In genomic region chr12:47346251-47347019, GRCh38 we compare ENCODE assay signal across 24 cellular contexts.
DNase-seq lines count a peak whose midpoint lies in the region; ATAC-seq, FAIRE-seq and TF ChIP-seq lines count a peak whose summit lies in the region.
"Had no signal": no experiment of that assay in that cellular context is flagged by ENCODE, and none has a peak within 500 bp of the region (broad histone marks: within the 10 kb centered on the region; RNA-seq: fewer than 3 reads in every experiment).

No MANE protein-coding gene starts in this region.

- H3K36me3 Mint-ChIP-seq in activated CD4-positive, alpha-beta T cell treated with anti-CD3 and anti-CD28 coated beads, Interleukin-2, amount 10 ng/mL, durations not matched to agents 24 days and 14 days (ENCODE audit: low read depth), result peaks cover 11% of the 10 kb centered on the region
- no peaks in the 10 kb centered on the region for H3K36me3 Mint-ChIP-seq in WTC11
- H3K36me3 Mint-ChIP-seq: mesothelial cell of epicardium had no signal

- H2BK5ac ChIP-seq in H1 (ENCODE audit: low read depth, low read length), result no peak overlapping the region
- no peak overlapping the region for H2BK5ac ChIP-seq in trophoblast cell (ENCODE audit: low read depth, low read length, poor library complexity)

- TF ChIP-seq EP300 in H1 (IDR thresholded peaks at IDR 0.05; ENCODE audit: borderline replicate concordance in 1 of 2, low read depth in 2 of 2, low read length in 2 of 2) (no peak), sigmoid colon (IDR thresholded peaks at IDR 0.05) (no peak)

- WGBS in H1 (ENCODE audit: extremely low coverage in 1 of 2, insufficient coverage in 1 of 2, insufficient read length in 1 of 2, insufficient replicate concordance in 2 of 2, low coverage in 1 of 2, low lambda C conversion rate in 2 of 2, missing lambda C conversion rate in 1 of 2), 2 experiments, result 77% methylated on average over 4 of the region's 4 CpGs; no CpG with 5 or more reads in 1 of the 2 experiments
- WGBS in trophoblast cell (ENCODE audit: extremely low coverage, insufficient coverage, insufficient read length), result no CpG with 5 or more reads among the region's 4 CpGs
- WGBS in sigmoid colon, 2 donors, result 52 to 83% methylated on average over 4 of the region's 4 CpGs

- H3K18ac ChIP-seq in H1 (ENCODE audit: extremely low read depth, low read length) (no peak overlapping the region), trophoblast cell (ENCODE audit: low read length) (no peak overlapping the region)

- no peak overlapping the region for H3K14ac ChIP-seq in H1 (ENCODE audit: insufficient read length)
- H3K14ac ChIP-seq in trophoblast cell (ENCODE audit: low read length), result no peak overlapping the region

- H3K27me3 ChIP-seq in H1 (replicated peaks in 1 of 4; ENCODE audit: control insufficient read depth in 3 of 4, extremely low read depth in 1 of 4, insufficient read depth in 3 of 4, low read length in 3 of 4), result no peaks in the 10 kb centered on the region
- H3K27me3 ChIP-seq in trophoblast cell (ENCODE audit: insufficient read depth, low read length), result no peaks in the 10 kb centered on the region
- H3K27me3 ChIP-seq in sigmoid colon, result no peaks in the 10 kb centered on the region
- H3K27me3 ChIP-seq: adrenal gland, heart right ventricle, right atrium auricular region had no signal

- H3K4me1 Mint-ChIP-seq in activated CD4-positive, alpha-beta T cell treated with anti-CD3 and anti-CD28 coated beads, Interleukin-2, amount 10 ng/mL, durations not matched to agents 24 days and 14 days, result peaks cover 41% of the 10 kb centered on the region
- no peaks in the 10 kb centered on the region for H3K4me1 Mint-ChIP-seq in WTC11
- H3K4me1 Mint-ChIP-seq: mesothelial cell of epicardium had no signal

- H3K9ac ChIP-seq in H1 (replicated peaks in 1 of 4; ENCODE audit: extremely low read depth in 1 of 4, low read depth in 3 of 4, low read length in 3 of 4), result no peak overlapping the region
- no peak overlapping the region for H3K9ac ChIP-seq in trophoblast cell (ENCODE audit: low read length)

- no peak overlapping the region for H3K23ac ChIP-seq in H1 (ENCODE audit: insufficient read length)
- H3K23ac ChIP-seq in trophoblast cell (ENCODE audit: low read length), result no peak overlapping the region

- no peak for TF ChIP-seq RAD21 in H1 (IDR thresholded peaks at IDR 0.05 in 1 of 2, conservative IDR thresholded peaks at IDR 0.05 in 1 of 2; ENCODE audit: low read depth in 2 of 2, low read length in 2 of 2)

- no peak overlapping the region for H2BK15ac ChIP-seq in H1 (ENCODE audit: low read length)

- H3K4me2 ChIP-seq in H1 (ENCODE audit: insufficient read depth in 1 of 2, low read depth in 2 of 2, low read length in 2 of 2), result no peak overlapping the region
- H3K4me2 ChIP-seq in trophoblast cell (ENCODE audit: low read length), result no peak overlapping the region

- H3K23me2 ChIP-seq in H1 (ENCODE audit: low read depth, low read length), result no peaks in the 10 kb centered on the region

- H3K27ac ChIP-seq in H1 (ENCODE audit: low read depth, low read length), result no peak overlapping the region
- no peak overlapping the region for H3K27ac ChIP-seq in trophoblast cell (ENCODE audit: low read depth, low read length)
- H3K27ac ChIP-seq in sigmoid colon, result no peak overlapping the region
- H3K27ac ChIP-seq: adrenal gland, right atrium auricular region had no signal

- H2BK12ac ChIP-seq in H1 (ENCODE audit: low read depth, low read length) (no peak overlapping the region), trophoblast cell (ENCODE audit: low read length) (no peak overlapping the region)

- DNase-seq in activated CD4-positive, alpha-beta T cell treated with anti-CD3 and anti-CD28 coated beads, Interleukin-2, amount 10 ng/mL, durations not matched to agents 24 days and 14 days, result no peak
- no peak for DNase-seq in activated CD4-positive, alpha-beta T cell treated with anti-CD3 and anti-CD28 coated beads, Interleukin-2, amount 50 U/mL, for 4 hours
- DNase-seq in NCI-H1436 treated with DMSO at 0.1 percent for 48 hours (lab: John Stamatoyannopoulos, UW) (peak; percentile 15), H1 (ENCODE audit: low read depth in 1 of 2, low spot score in 2 of 2) (no peak), trophoblast cell (peak; percentile 80 to 97), WTC11 (ENCODE audit: low spot score) (no peak), sigmoid colon (no peak), head of caudate nucleus (no peak)
- DNase-seq: ACHN; activated CD4-positive, alpha-beta T cell treated with anti-CD3 and anti-CD28 coated beads, Interleukin-2, amount 10 ng/mL, durations not matched to agents 7 days and 5 days; activated T-cell treated with anti-CD3 and anti-CD28 coated beads, Interleukin-2, amount 50 U/mL, for 72 hours; adrenal gland; CD4-positive, alpha-beta T cell; effector CD8-positive, alpha-beta T cell; heart right ventricle; islet precursor cell; NCI-H2029 treated with DMSO at 0.1 percent for 48 hours; NCI-H510A treated with DMSO at 0.1 percent for 48 hours had no signal

- peak overlapping the region; percentile 27 for H3K27ac Mint-ChIP-seq in activated CD4-positive, alpha-beta T cell treated with anti-CD3 and anti-CD28 coated beads, Interleukin-2, amount 10 ng/mL, durations not matched to agents 24 days and 14 days
- H3K27ac Mint-ChIP-seq in WTC11, result no peak overlapping the region
- H3K27ac Mint-ChIP-seq: activated CD4-positive, alpha-beta T cell treated with anti-CD3 and anti-CD28 coated beads, Interleukin-2, amount 10 ng/mL, durations not matched to agents 7 days and 5 days; activated T-cell treated with anti-CD3 and anti-CD28 coated beads, Interleukin-2, amount 50 U/mL, for 72 hours; CD4-positive, alpha-beta T cell; mesothelial cell of epicardium had no signal

- H3K4me3 Mint-ChIP-seq in activated CD4-positive, alpha-beta T cell treated with anti-CD3 and anti-CD28 coated beads, Interleukin-2, amount 10 ng/mL, durations not matched to agents 24 days and 14 days, result no peak overlapping the region
- H3K4me3 Mint-ChIP-seq in WTC11, result no peak overlapping the region
- H3K4me3 Mint-ChIP-seq: activated CD4-positive, alpha-beta T cell treated with anti-CD3 and anti-CD28 coated beads, Interleukin-2, amount 10 ng/mL, durations not matched to agents 7 days and 5 days; activated T-cell treated with anti-CD3 and anti-CD28 coated beads, Interleukin-2, amount 50 U/mL, for 72 hours; CD4-positive, alpha-beta T cell; central memory CD8-positive, alpha-beta T cell; mesothelial cell of epicardium had no signal

- no peak overlapping the region for H3K4me3 ChIP-seq in H1 (ENCODE audit: extremely low read depth in 1 of 4, insufficient read depth in 2 of 4, low read depth in 3 of 4, low read length in 4 of 4)
- no peak overlapping the region for H3K4me3 ChIP-seq in trophoblast cell (ENCODE audit: low read depth, low read length)
- H3K4me3 ChIP-seq in sigmoid colon, result no peak overlapping the region
- H3K4me3 ChIP-seq: adrenal gland, heart right ventricle, right atrium auricular region had no signal

- FAIRE-seq in H1 (lab: Jason Lieb, UNC), result no peak
- FAIRE-seq: GM19239, RCC 7860 had no signal

- H3K79me2 ChIP-seq in H1 (ENCODE audit: control insufficient read depth in 1 of 2, insufficient read depth in 2 of 2, low read length in 2 of 2), result no peaks in the 10 kb centered on the region
- no peaks in the 10 kb centered on the region for H3K79me2 ChIP-seq in trophoblast cell (ENCODE audit: control insufficient read depth, insufficient read depth, low read length, poor library complexity)

- H2AK5ac ChIP-seq in H1 (ENCODE audit: low read depth, low read length) (no peak overlapping the region), trophoblast cell (ENCODE audit: low read length) (no peak overlapping the region)

- H3K4ac ChIP-seq in H1 (replicated peaks; ENCODE audit: insufficient read length, low read depth, low read length) (no peak overlapping the region), trophoblast cell (ENCODE audit: low read depth, low read length) (no peak overlapping the region)

- H3K9me3 ChIP-seq in H1 (ENCODE audit: insufficient read depth in 2 of 2, low read depth in 1 of 2, low read length in 1 of 2) (no peaks in the 10 kb centered on the region), trophoblast cell (ENCODE audit: insufficient read depth, low read depth, low read length) (no peaks in the 10 kb centered on the region), sigmoid colon (no peaks in the 10 kb centered on the region)
- H3K9me3 ChIP-seq: adrenal gland, right atrium auricular region had no signal

- intact Hi-C loops in activated CD4-positive, alpha-beta T cell treated with anti-CD3 and anti-CD28 coated beads, Interleukin-2, amount 10 ng/mL, durations not matched to agents 24 days and 14 days (cut with micrococcal nuclease), result no loop called here
- intact Hi-C loops in sigmoid colon (cut with DNase I), result no loop called here
- intact Hi-C loops in head of caudate nucleus (cut with DNase I), result no loop called here

- TF ChIP-seq CTCF in H1 (IDR thresholded peaks at IDR 0.05; ENCODE audit: control extremely low read depth in 1 of 3, insufficient read depth in 1 of 3, low read depth in 1 of 3, low read length in 3 of 3) (no peak), WTC11 (IDR thresholded peaks at IDR 0.05) (no peak), sigmoid colon (IDR thresholded peaks at IDR 0.05) (no peak)

- H3K79me1 ChIP-seq in H1 (ENCODE audit: low read depth, low read length) (no peaks in the 10 kb centered on the region), trophoblast cell (ENCODE audit: low read length) (no peaks in the 10 kb centered on the region)

- H3K56ac ChIP-seq in H1 (replicated peaks; ENCODE audit: insufficient read length, low read depth, low read length), result no peak overlapping the region

- CTCF ChIA-PET in H1 (lab: Charles Lee; ENCODE audit: partially characterized antibody) (interaction anchor here (0.6 to 1.0 kb wide), 3 partner anchors 49 to 574 kb away, joined by 3 read pairs; no protein-coding TSS in a partner anchor), WTC11 (lab: Charles Lee) (interaction anchor here (0.6 kb wide), 1 partner anchor 54 kb away, joined by 5 read pairs; no protein-coding TSS in a partner anchor)

- no peak overlapping the region for H4K12ac ChIP-seq in trophoblast cell (ENCODE audit: low read depth, low read length)

- H4K5ac ChIP-seq in H1 (ENCODE audit: insufficient read length, low read depth, low read length), result no peak overlapping the region

- H3K9me3 Mint-ChIP-seq in activated CD4-positive, alpha-beta T cell treated with anti-CD3 and anti-CD28 coated beads, Interleukin-2, amount 10 ng/mL, durations not matched to agents 24 days and 14 days, result peaks cover 6% of the 10 kb centered on the region
- H3K9me3 Mint-ChIP-seq in WTC11, result peaks cover 7% of the 10 kb centered on the region; the same call in 1 of the 2 replicates
- H3K9me3 Mint-ChIP-seq: CD4-positive, alpha-beta T cell; central memory CD8-positive, alpha-beta T cell; mesothelial cell of epicardium had no signal

- H2AFZ ChIP-seq in H1 (ENCODE audit: low read length) (no peak overlapping the region), trophoblast cell (ENCODE audit: insufficient read depth, low read length, poor library complexity) (no peak overlapping the region)

- H4K91ac ChIP-seq in H1 (replicated peaks; ENCODE audit: insufficient read length, low read length), result no peak overlapping the region
- H4K91ac ChIP-seq in trophoblast cell (ENCODE audit: low read depth, low read length), result no peak overlapping the region

- H3K4me1 ChIP-seq in H1 (replicated peaks in 1 of 4; ENCODE audit: control insufficient read depth in 3 of 4, insufficient read depth in 4 of 4, low read length in 3 of 4) (no peaks in the 10 kb centered on the region), trophoblast cell (ENCODE audit: control insufficient read depth in 1 of 2, insufficient read depth in 2 of 2, low read length in 2 of 2) (no peaks in the 10 kb centered on the region), sigmoid colon (no peaks in the 10 kb centered on the region)
- H3K4me1 ChIP-seq: adrenal gland, right atrium auricular region had no signal

- POLR2A ChIA-PET in H1 (lab: Charles Lee; ENCODE audit: partially characterized antibody), result no interaction called here
- POLR2A ChIA-PET in WTC11 (lab: Charles Lee), result no interaction called here

- ATAC-seq in WTC11, result no peak
- ATAC-seq: activated T-cell treated with anti-CD3 and anti-CD28 coated beads, Interleukin-2, amount 50 U/mL, for 72 hours; SK-N-SH treated with all-trans-retinoic acid at 6 μM for 48 hours had no signal

- no peak for TF ChIP-seq POLR2A in H1 (IDR thresholded peaks at IDR 0.05; ENCODE audit: control extremely low read depth in 1 of 2, low read depth in 2 of 2, low read length in 2 of 2)
- no peak for TF ChIP-seq POLR2A in sigmoid colon (IDR thresholded peaks at IDR 0.05)

- H3K27me3 Mint-ChIP-seq in activated CD4-positive, alpha-beta T cell treated with anti-CD3 and anti-CD28 coated beads, Interleukin-2, amount 10 ng/mL, durations not matched to agents 24 days and 14 days, result no peaks in the 10 kb centered on the region
- no peaks in the 10 kb centered on the region for H3K27me3 Mint-ChIP-seq in WTC11 (ENCODE audit: low read depth)
- H3K27me3 Mint-ChIP-seq: activated CD4-positive, alpha-beta T cell treated with anti-CD3 and anti-CD28 coated beads, Interleukin-2, amount 10 ng/mL, durations not matched to agents 7 days and 5 days; CD4-positive, alpha-beta T cell; central memory CD8-positive, alpha-beta T cell had no signal

- no peak overlapping the region for H2BK20ac ChIP-seq in H1 (ENCODE audit: low read length)

- H4K20me1 ChIP-seq in H1 (replicated peaks in 1 of 2; ENCODE audit: control insufficient read depth in 1 of 2, insufficient read depth in 2 of 2, low read length in 2 of 2), result no peaks in the 10 kb centered on the region

- H2BK120ac ChIP-seq in H1 (replicated peaks; ENCODE audit: low read depth, low read length) (no peak overlapping the region), trophoblast cell (ENCODE audit: insufficient read depth, low read length, poor library complexity) (no peak overlapping the region)

- H3K36me3 ChIP-seq in H1 (ENCODE audit: control insufficient read depth in 2 of 4, insufficient read depth in 4 of 4, low read length in 3 of 4) (no peaks in the 10 kb centered on the region), trophoblast cell (ENCODE audit: control insufficient read depth in 1 of 2, insufficient read depth in 2 of 2, low read length in 2 of 2) (no peaks in the 10 kb centered on the region), sigmoid colon (no peaks in the 10 kb centered on the region)
- H3K36me3 ChIP-seq: adrenal gland, heart right ventricle, right atrium auricular region had no signal

- H4K8ac ChIP-seq in H1 (ENCODE audit: extremely low read depth, insufficient read depth, low read length) (no peak overlapping the region), trophoblast cell (ENCODE audit: low read depth, low read length) (no peak overlapping the region)

Comparison
In these comparisons a context has a peak if more than half of its experiments do, and no peak if none do; other contexts are left out.
1. DNase-seq: peak in NCI-H1436 treated with DMSO at 0.1 percent for 48 hours (single experiment) and trophoblast cell (2 of 2); none in activated CD4-positive, alpha-beta T cell treated with anti-CD3 and anti-CD28 coated beads, Interleukin-2, amount 10 ng/mL, durations not matched to agents 24 days and 14 days (single experiment), activated CD4-positive, alpha-beta T cell treated with anti-CD3 and anti-CD28 coated beads, Interleukin-2, amount 50 U/mL, for 4 hours (0 of 2), H1 (0 of 2), WTC11 (single experiment), sigmoid colon (single experiment) and head of caudate nucleus (0 of 42).